Comparison of ENCODE assay signal across 8 cellular contexts in genomic region chr1:156766288-156767100, GRCh38. TPM values are rescaled to one million over a fixed set of nuclear protein-coding genes. Genes with fewer than 3 reads are reported as not detected.
DNase-seq lines count a peak whose midpoint lies in the region; ATAC-seq and TF ChIP-seq lines count a peak whose summit lies in the region.

No MANE protein-coding gene starts in this region.

- peak overlapping the region; percentile 92 for H3K9ac ChIP-seq in adipocyte (ENCODE audit: low read length)

- H3K36me3 ChIP-seq in adipocyte (ENCODE audit: control insufficient read depth, insufficient read depth, low read length, severe bottlenecking) (peaks cover 14% of the 10 kb centered on the region), kidney epithelial cell (ENCODE audit: control insufficient read depth, insufficient read depth, low read length) (no peaks in the 10 kb centered on the region), thoracic aorta (no peaks in the 10 kb centered on the region)

- peak; percentile 25 for DNase-seq in ACHN
- peak; percentile 37 for DNase-seq in adipocyte (ENCODE audit: low read depth)
- no peak for DNase-seq in kidney epithelial cell (ENCODE audit: low read depth)
- no peak for DNase-seq in thoracic aorta (ENCODE audit: low spot score)
- no peak for DNase-seq in T-helper 1 cell

- H3K4me3 ChIP-seq in adipocyte (ENCODE audit: low read length) (peak overlapping the region; percentile 98), kidney epithelial cell (ENCODE audit: low read depth, low read length) (peak overlapping the region; percentile 87), thoracic aorta (peak overlapping the region; percentile 93)

- H3K9me3 ChIP-seq in adipocyte (ENCODE audit: control insufficient read depth, low read length) (no peaks in the 10 kb centered on the region), thoracic aorta (no peaks in the 10 kb centered on the region)

- in situ Hi-C loops in ACHN (cut with HindIII; ENCODE audit: low pct_ligation_motif_present, low pct_unique_long_range_greater_than_20kb, low sequenced_read_pairs): no loop called here

- peak; percentile 18 for ATAC-seq in GM18870 (IDR thresholded peaks at IDR 0.05; ENCODE audit: unreplicated experiment)
- peak; percentile 5 for ATAC-seq in HG03342 (IDR thresholded peaks at IDR 0.05; ENCODE audit: unreplicated experiment)
- no peak for ATAC-seq in thoracic aorta (ENCODE audit: insufficient number of reproducible peaks, low FRiP score, low read depth)
- no peak for ATAC-seq in GM19324 (IDR thresholded peaks at IDR 0.05; ENCODE audit: low FRiP score, unreplicated experiment)

- peaks cover 27% of the 10 kb centered on the region for H3K4me1 ChIP-seq in adipocyte (ENCODE audit: control insufficient read depth, insufficient read depth, low read length)
- peaks cover 17 to 41% of the 10 kb centered on the region in 2 donors for H3K4me1 ChIP-seq in thoracic aorta (ENCODE audit: control insufficient read depth in 1 of 2, low read depth in 2 of 2)

- peak overlapping the region; percentile 69 to 81 for H3K27ac ChIP-seq in thoracic aorta

- TF ChIP-seq CTCF in kidney epithelial cell (IDR thresholded peaks at IDR 0.05; ENCODE audit: insufficient read depth, low read length, poor library complexity, severe bottlenecking): no peak
- no peak for TF ChIP-seq CTCF in thoracic aorta (IDR thresholded peaks at IDR 0.05)

- H3K27me3 ChIP-seq in adipocyte (replicated peaks; ENCODE audit: control insufficient read depth, insufficient read depth, low read length) (no peaks in the 10 kb centered on the region), kidney epithelial cell (ENCODE audit: control insufficient read depth, insufficient read depth, low read length) (no peaks in the 10 kb centered on the region), thoracic aorta (replicated peaks; ENCODE audit: insufficient read depth) (no peaks in the 10 kb centered on the region)

RNA-seq across cellular contexts. Expression of gene PRCC, which starts 0.8 kb away (rescaled TPM):
- 56.0 and 59.3 TPM in 2 replicates for total RNA-seq in kidney epithelial cell
- total RNA-seq in thoracic aorta: 10 to 100 TPM; 22.9 to 34.5 TPM

RNA-seq across cellular contexts. Expression of gene HDGF, which starts 15.0 kb away (rescaled TPM):
- total RNA-seq in kidney epithelial cell: 271 and 296 TPM in 2 replicates
- total RNA-seq in thoracic aorta: 100 to 1,000 TPM in 1 of 2 donors, 10 to 100 TPM in 1; 93.5 to 118 TPM

RNA-seq across cellular contexts. Expression of gene MRPL24, which starts 25.6 kb away (rescaled TPM):
- 42.5 and 62.2 TPM in 2 replicates for total RNA-seq in kidney epithelial cell
- 10 to 100 TPM; 22.6 to 35.6 TPM for total RNA-seq in thoracic aorta

RNA-seq across cellular contexts. Expression of gene ISG20L2, which starts 37.9 kb away (rescaled TPM):
- total RNA-seq in kidney epithelial cell (17.7 and 25.1 TPM in 2 replicates), thoracic aorta (10 to 100 TPM; 15.0 to 19.8 TPM)

RNA-seq across cellular contexts. Expression of gene METTL25B, which starts 38.2 kb away (rescaled TPM):
- total RNA-seq in kidney epithelial cell: 13.0 and 13.6 TPM in 2 replicates
- 10 to 100 TPM; 15.2 to 17.9 TPM for total RNA-seq in thoracic aorta

Comparison
In these comparisons a context has a peak if more than half of its experiments do, and no peak if none do; other contexts are left out.
1. DNase-seq: peak in ACHN (single experiment) and adipocyte (single experiment); none in kidney epithelial cell (single experiment), thoracic aorta (single experiment) and T-helper 1 cell (0 of 5).
2. ATAC-seq: peak in GM18870 (single experiment) and HG03342 (single experiment); none in thoracic aorta (single experiment) and GM19324 (single experiment).
3. Peak in every context shown above with its lines, with median percentiles within 50 percentile points of each other: H3K4me3 ChIP-seq.